Comparison of ENCODE assay signal across 8 cellular contexts in genomic region chr2:74481961-74482800, GRCh38. TPM values are rescaled to one million over a fixed set of nuclear protein-coding genes. Genes with fewer than 3 reads are reported as not detected.
DNase-seq lines count a peak whose midpoint lies in the region; ATAC-seq, FAIRE-seq and TF ChIP-seq lines count a peak whose summit lies in the region.

No MANE protein-coding gene starts in this region.

- H3K4me1 ChIP-seq in PC-3 (ENCODE audit: insufficient read depth, low read length) (peaks cover 20% of the 10 kb centered on the region), adipocyte (ENCODE audit: control insufficient read depth, insufficient read depth, low read length) (peaks cover 20% of the 10 kb centered on the region), small intestine (ENCODE audit: control insufficient read depth in 2 of 2, insufficient read depth in 1 of 2, low read depth in 1 of 2, low read length in 1 of 2) (peaks cover 0 to 2% of the 10 kb centered on the region in 2 donors)

- H3K4me2 ChIP-seq in PC-3 (ENCODE audit: low read length), result peak overlapping the region; percentile 91

- 1 to 2% (median 1%) methylated on average over 67 to 80 of the region's 80 CpGs for WGBS in small intestine, 3 donors

- H3K36me3 ChIP-seq in PC-3 (ENCODE audit: low read depth, low read length) (peaks cover 5% of the 10 kb centered on the region; the same call in 1 of the 2 replicates), adipocyte (ENCODE audit: control insufficient read depth, insufficient read depth, low read length, severe bottlenecking) (peaks cover 22% of the 10 kb centered on the region), small intestine (ENCODE audit: control insufficient read depth in 2 of 2, insufficient read depth in 2 of 2, low read length in 2 of 2) (peaks cover 0 to 4% of the 10 kb centered on the region in 2 donors)

- H3K4me3 ChIP-seq in AG10803 (ENCODE audit: low read length) (peak overlapping the region; percentile 97), PC-3 (ENCODE audit: low read length) (peak overlapping the region; percentile 84), adipocyte (ENCODE audit: low read length) (peak overlapping the region; percentile 100), iPS-18c (ENCODE audit: insufficient read depth, low read depth, low read length) (peak overlapping the region; percentile 87), small intestine (ENCODE audit: low read depth in 1 of 2, low read length in 2 of 2) (peak overlapping the region; percentile 85 to 90)

- peak; percentile 24 for ATAC-seq in GM18861 (IDR thresholded peaks at IDR 0.05; ENCODE audit: unreplicated experiment)
- peak; percentile 13 for ATAC-seq in HG03060 (IDR thresholded peaks at IDR 0.05; ENCODE audit: low read depth, unreplicated experiment)
- ATAC-seq in PC-3, result peak; percentile 41

- H3F3A ChIP-seq in PC-3 (ENCODE audit: low read length, unreplicated experiment), result no peaks in the 10 kb centered on the region

- no peak for FAIRE-seq in small intestine (lab: Jason Lieb, UNC)

- H3K27ac ChIP-seq in PC-3 (ENCODE audit: low read length) (peak overlapping the region; percentile 46), small intestine (ENCODE audit: low read depth in 1 of 2, low read length in 1 of 2) (peak overlapping the region; percentile 87 to 96)

- H3K27me3 ChIP-seq in PC-3 (ENCODE audit: low read length) (no peaks in the 10 kb centered on the region), adipocyte (replicated peaks; ENCODE audit: control insufficient read depth, insufficient read depth, low read length) (no peaks in the 10 kb centered on the region), small intestine (ENCODE audit: control insufficient read depth in 2 of 2, insufficient read depth in 2 of 2, low read length in 2 of 2) (no peaks in the 10 kb centered on the region)

- intact Hi-C loops in PC-3 (cut with micrococcal nuclease), result loop anchor here (1.0 kb wide), 1 partner anchor 27 kb away; the partner anchor contains the start of gene INO80B

- CTCF ChIA-PET in PC-3 (lab: Charles Lee), result interaction anchor here (1.3 kb wide), 1 partner anchor 50 kb away, joined by 5 read pairs; no protein-coding TSS in a partner anchor

- no peaks in the 10 kb centered on the region for H3K9me2 ChIP-seq in PC-3 (replicated peaks; ENCODE audit: low read length)

- H2AFZ ChIP-seq in PC-3 (ENCODE audit: low read length), result peak overlapping the region; percentile 97

- peaks cover 50% of the 10 kb centered on the region for H3K79me2 ChIP-seq in PC-3 (ENCODE audit: low read length)

- no peaks in the 10 kb centered on the region for H4K20me1 ChIP-seq in PC-3 (ENCODE audit: low read length)

- peak overlapping the region; percentile 84 for H3K9ac ChIP-seq in PC-3 (ENCODE audit: low read length)
- peak overlapping the region; percentile 93 for H3K9ac ChIP-seq in adipocyte (ENCODE audit: low read length)

- no TSS peak for BruUV-seq in PC-3 (replicated peaks; lab: Mats Ljungman, UMichigan)

- TF ChIP-seq CTCF in AG10803 (conservative IDR thresholded peaks at IDR 0.05; ENCODE audit: low read length), result no peak
- no peak for TF ChIP-seq CTCF in PC-3 (conservative IDR thresholded peaks at IDR 0.05; ENCODE audit: low read depth, low read length)

- POLR2A ChIA-PET in PC-3 (lab: Charles Lee; ENCODE audit: unreplicated experiment), result no interaction called here

- DNase-seq in AG10803 (ENCODE audit: low read depth) (peak; percentile 41), PC-3 (peak; percentile 37), adipocyte (ENCODE audit: low read depth) (peak; percentile 63), small intestine (peak; percentile 45), NCI-H187 (lab: John Stamatoyannopoulos, UW) (no peak)

- no peaks in the 10 kb centered on the region for H3K9me3 ChIP-seq in PC-3 (ENCODE audit: low read length)
- no peaks in the 10 kb centered on the region for H3K9me3 ChIP-seq in adipocyte (ENCODE audit: control insufficient read depth, low read length)
- no peaks in the 10 kb centered on the region for H3K9me3 ChIP-seq in iPS-18c (ENCODE audit: control insufficient read depth, insufficient read depth, low read length)
- no peaks in the 10 kb centered on the region for H3K9me3 ChIP-seq in small intestine (ENCODE audit: control insufficient read depth, low read depth)

RNA-seq across cellular contexts. Expression of gene CCDC142, which starts 0.6 kb away (rescaled TPM):
- 14.7 and 21.1 TPM in 2 replicates for total RNA-seq in PC-3 (2014; rRNA removed)
- polyA plus RNA-seq in small intestine, result 10 to 100 TPM in 1 of 3 donors, 1 to 10 TPM in 2; 4.1 to 10.0 (median 6.7) TPM

RNA-seq across cellular contexts. Expression of gene TTC31, which starts 0.7 kb away (rescaled TPM):
- 21.1 and 21.4 TPM in 2 replicates for total RNA-seq in PC-3 (2014; rRNA removed)
- 10 to 100 TPM; 20.1 to 30.4 (median 23.8) TPM for polyA plus RNA-seq in small intestine

RNA-seq across cellular contexts. Expression of gene MRPL53, which starts 9.7 kb away (rescaled TPM):
- 86.9 and 102 TPM in 2 replicates for total RNA-seq in PC-3 (2014; rRNA removed)
- 10 to 100 TPM; 46.7 to 75.1 (median 56.6) TPM for polyA plus RNA-seq in small intestine

RNA-seq across cellular contexts. Expression of gene MOGS, which starts 17.0 kb away (rescaled TPM):
- total RNA-seq in PC-3 (2014; rRNA removed), result 60.6 and 70.1 TPM in 2 replicates
- polyA plus RNA-seq in small intestine, result 10 to 100 TPM; 38.4 to 63.2 (median 61.7) TPM

RNA-seq across cellular contexts. Expression of gene LBX2, which starts 17.2 kb away (rescaled TPM):
- total RNA-seq in PC-3 (2014; rRNA removed), result not detected in 2 replicates
- 1 to 10 TPM; 2.3 to 5.8 (median 4.9) TPM for polyA plus RNA-seq in small intestine

Comparison
In these comparisons a context has a peak if more than half of its experiments do, and no peak if none do; other contexts are left out.
1. DNase-seq: peak in AG10803 (single experiment), PC-3 (single experiment), adipocyte (single experiment) and small intestine (single experiment); none in NCI-H187 (0 of 2).
2. Peak in every context shown above with its lines, with median percentiles within 50 percentile points of each other: H3K4me3 ChIP-seq and ATAC-seq.